ENCODE assay signal across 3 cellular contexts in genomic region chr1:16901366-16901765, GRCh38. TPM values are rescaled to one million over a fixed set of nuclear protein-coding genes. Genes with fewer than 3 reads are reported as not detected.
"Had no signal": no experiment of that assay in that cellular context is flagged by ENCODE, and none has a peak within 500 bp of the region (broad histone marks: within the 10 kb centered on the region; RNA-seq: fewer than 3 reads in every experiment).

No MANE protein-coding gene starts in this region.

RNA-seq across cellular contexts. Expression of gene RNU1-2, which starts 5.6 kb away (rescaled TPM):
- polyA plus RNA-seq: heart left ventricle, mammary epithelial cell, neural cell had no signal
